In the genomic region with DNA sequence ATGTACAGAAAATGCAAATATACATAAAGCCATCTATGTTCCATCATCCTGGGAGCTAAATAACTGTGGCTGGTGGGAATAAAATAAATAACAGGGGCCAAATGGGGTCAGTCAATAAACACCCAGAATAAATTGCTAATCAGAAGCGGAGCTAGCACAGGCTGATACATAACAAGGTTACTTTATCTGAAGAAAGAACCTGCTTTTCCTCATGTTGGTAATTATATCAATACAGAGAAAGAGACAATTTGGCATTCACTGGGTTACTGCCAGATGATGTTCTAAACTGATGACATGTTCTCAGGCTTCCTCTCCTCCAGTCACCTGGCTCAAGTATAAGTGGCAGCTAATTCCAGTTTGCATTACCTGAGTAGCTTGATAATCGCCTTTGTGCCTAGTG, we compare ENCODE assay signal across 21 cellular contexts.
"Had no signal": no experiment of that assay in that cellular context is flagged by ENCODE, and none has a peak within 500 bp of the region (broad histone marks: within the 10 kb centered on the region; RNA-seq: fewer than 3 reads in every experiment).

No MANE protein-coding gene starts in this region.

- H3K4me3 ChIP-seq: K562, SJSA1 had no signal

- H3K9ac ChIP-seq: KMS-11 had no signal

- H3K27ac ChIP-seq: KMS-11, SJSA1 had no signal

- H3K27me3 ChIP-seq: SJSA1 had no signal

- H3K36me3 ChIP-seq: SJSA1 had no signal

- DNase-seq: Kasumi-1, MM.1S, NCI-H1092 treated with DMSO at 0.1 percent for 48 hours, NCI-H1417 treated with DMSO at 0.1 percent for 48 hours, NCI-H146, NCI-H1694 treated with DMSO at 0.1 percent for 48 hours, NCI-H1930, NCI-H2081, NCI-H2107, NCI-H2171 treated with DMSO at 0.1 percent for 48 hours, NCI-H345, NCI-H446 treated with DMSO at 0.1 percent for 48 hours, NCI-H510A treated with DMSO at 0.1 percent for 48 hours, NCI-H82, Right ventricle myocardium superior, RPMI8226, SIG-M5 had no signal

- H3K4me2 ChIP-seq: KMS-11 had no signal

- H3K4me1 Mint-ChIP-seq: IgD-negative memory B cell had no signal

- H3K4me1 ChIP-seq: SJSA1 had no signal

- H3K27ac Mint-ChIP-seq: IgD-negative memory B cell had no signal

- H3K9me3 ChIP-seq: SJSA1 had no signal
